Comparison of ENCODE assay signal across 19 cellular contexts in genomic region chr10:61847087-61847486, GRCh38. TPM values are rescaled to one million over a fixed set of nuclear protein-coding genes. Genes with fewer than 3 reads are reported as not detected.
DNase-seq lines count a peak whose midpoint lies in the region; ATAC-seq, FAIRE-seq and TF ChIP-seq lines count a peak whose summit lies in the region.
"Had no signal": no experiment of that assay in that cellular context is flagged by ENCODE, and none has a peak within 500 bp of the region (broad histone marks: within the 10 kb centered on the region; RNA-seq: fewer than 3 reads in every experiment).

No MANE protein-coding gene starts in this region.

- TF ChIP-seq CTCF in natural killer cell (IDR thresholded peaks at IDR 0.05) (no peak), Panc1 (IDR thresholded peaks at IDR 0.05) (no peak), endothelial cell of umbilical vein (IDR thresholded peaks at IDR 0.05; ENCODE audit: extremely low read depth in 1 of 2, insufficient read depth in 1 of 2, low read depth in 1 of 2, low read length in 2 of 2) (no peak), osteoblast (IDR thresholded peaks at IDR 0.05; ENCODE audit: extremely low read depth, low read depth, low read length) (no peak), progenitor cell of endocrine pancreas (IDR thresholded peaks at IDR 0.05; ENCODE audit: unreplicated experiment) (no peak)

- no peak overlapping the region for H3K4me3 ChIP-seq in Panc1 (ENCODE audit: low read depth in 2 of 2, low read length in 2 of 2)
- H3K4me3 ChIP-seq in endothelial cell of umbilical vein (replicated peaks in 1 of 3; ENCODE audit: insufficient read depth in 1 of 3, low read depth in 1 of 3, low read length in 3 of 3), result no peak overlapping the region
- no peak overlapping the region for H3K4me3 ChIP-seq in osteoblast (ENCODE audit: insufficient read depth, low read length)
- H3K4me3 ChIP-seq: A549, SJCRH30 had no signal

- no peak for TF ChIP-seq POLR2A in endothelial cell of umbilical vein (IDR thresholded peaks at IDR 0.05; ENCODE audit: low read depth, low read length)

- H4K20me1 ChIP-seq in endothelial cell of umbilical vein (replicated peaks; ENCODE audit: control insufficient read depth, extremely low read depth, insufficient read depth, low read length) (no peaks in the 10 kb centered on the region), osteoblast (ENCODE audit: insufficient read depth, low read length) (no peaks in the 10 kb centered on the region)

- CTCF ChIA-PET in Panc1 (lab: Charles Lee), result no interaction called here
- CTCF ChIA-PET in endothelial cell of umbilical vein (lab: Charles Lee), result interaction anchor here (0.9 to 1.0 kb wide), 3 partner anchors 9 to 50 kb away, joined by 3 to 6 read pairs (median 4); no protein-coding TSS in a partner anchor

- no TSS peak for BruUV-seq in Panc1 (replicated peaks; lab: Mats Ljungman, UMichigan)
- BruUV-seq in endothelial cell of umbilical vein (replicated peaks; lab: Mats Ljungman, UMichigan), result no TSS peak

- FAIRE-seq in endothelial cell of umbilical vein (lab: Jason Lieb, UNC), result no peak
- FAIRE-seq: A549, H54 had no signal

- dilution Hi-C loops in endothelial cell of umbilical vein (cut with MboI; ENCODE audit: extremely low pct_ligation_motif_present, low sequenced_read_pairs), result no loop called here

- H3K9me1 ChIP-seq in endothelial cell of umbilical vein (replicated peaks; ENCODE audit: control insufficient read depth, extremely low read depth, insufficient read depth, low read length), result no peaks in the 10 kb centered on the region

- no peak overlapping the region for H3K9ac ChIP-seq in endothelial cell of umbilical vein (replicated peaks; ENCODE audit: extremely low read depth, insufficient read depth, low read length)

- H3K4me1 ChIP-seq in Panc1 (ENCODE audit: control insufficient read depth, insufficient read depth, low read length) (no peaks in the 10 kb centered on the region; the same call in 1 of the 2 replicates), endothelial cell of umbilical vein (ENCODE audit: control insufficient read depth, extremely low read depth, insufficient read depth, low read length) (no peaks in the 10 kb centered on the region), osteoblast (ENCODE audit: insufficient read depth, low read length) (peaks cover 16% of the 10 kb centered on the region)

- H3K4me2 ChIP-seq in endothelial cell of umbilical vein (ENCODE audit: insufficient read depth, low read length) (no peak overlapping the region), osteoblast (ENCODE audit: insufficient read depth, low read length) (no peak overlapping the region)
- H3K4me2 ChIP-seq: A549 had no signal

- in situ Hi-C loops in Panc1 (cut with HindIII; ENCODE audit: low pct_unique_long_range_greater_than_20kb, low sequenced_read_pairs), result no loop called here

- no peaks in the 10 kb centered on the region for H3K36me3 ChIP-seq in Panc1 (ENCODE audit: control insufficient read depth, insufficient read depth, low read length)
- no peaks in the 10 kb centered on the region for H3K36me3 ChIP-seq in endothelial cell of umbilical vein (ENCODE audit: control insufficient read depth in 2 of 2, extremely low read depth in 1 of 2, insufficient read depth in 2 of 2, low read length in 2 of 2)
- H3K36me3 ChIP-seq in osteoblast (ENCODE audit: insufficient read depth, low read length), result no peaks in the 10 kb centered on the region
- H3K36me3 ChIP-seq: SJCRH30 had no signal

- H3K27me3 Mint-ChIP-seq in natural killer cell (ENCODE audit: low read depth in 2 of 2) (no peaks in the 10 kb centered on the region), progenitor cell of endocrine pancreas (no peaks in the 10 kb centered on the region)
- H3K27me3 Mint-ChIP-seq in natural killer cell treated with Interleukin-12 subunit alpha and Interleukin-12 subunit beta and Interleukin-15 and Interleukin-18, amount 100 ng/mL, for 72 hours, result no peaks in the 10 kb centered on the region

- intact Hi-C loops in natural killer cell (cut with micrococcal nuclease), result no loop called here
- intact Hi-C loops in Panc1 (cut with micrococcal nuclease; ENCODE audit: unreplicated experiment), result no loop called here
- intact Hi-C loops in endothelial cell of umbilical vein (cut with micrococcal nuclease), result no loop called here
- intact Hi-C loops in posterior vena cava (cut with DNase I), result no loop called here

- H3K79me2 ChIP-seq in endothelial cell of umbilical vein (ENCODE audit: control insufficient read depth, insufficient read depth, low read length) (no peaks in the 10 kb centered on the region), osteoblast (ENCODE audit: insufficient read depth, low read length) (no peaks in the 10 kb centered on the region)

- no peaks in the 10 kb centered on the region for H3K27me3 ChIP-seq in Panc1 (ENCODE audit: control insufficient read depth, insufficient read depth, low read length)
- H3K27me3 ChIP-seq in endothelial cell of umbilical vein (ENCODE audit: control insufficient read depth in 2 of 2, insufficient read depth in 2 of 2, low read length in 2 of 2), result no peaks in the 10 kb centered on the region
- no peaks in the 10 kb centered on the region for H3K27me3 ChIP-seq in osteoblast (ENCODE audit: insufficient read depth, low read length)
- H3K27me3 ChIP-seq: SJCRH30 had no signal

- no peak overlapping the region for H3K4me3 Mint-ChIP-seq in natural killer cell
- H3K4me3 Mint-ChIP-seq in natural killer cell treated with Interleukin-12 subunit alpha and Interleukin-12 subunit beta and Interleukin-15 and Interleukin-18, amount 100 ng/mL, for 72 hours, result no peak overlapping the region
- H3K4me3 Mint-ChIP-seq in progenitor cell of endocrine pancreas (ENCODE audit: low read depth), result no peak overlapping the region

- no peak overlapping the region for H2AFZ ChIP-seq in endothelial cell of umbilical vein (ENCODE audit: low read depth, low read length)
- peak overlapping the region; percentile 18 for H2AFZ ChIP-seq in osteoblast (ENCODE audit: low read length)

- no peaks in the 10 kb centered on the region for H3K9me3 Mint-ChIP-seq in natural killer cell
- peaks cover 3% of the 10 kb centered on the region for H3K9me3 Mint-ChIP-seq in natural killer cell treated with Interleukin-12 subunit alpha and Interleukin-12 subunit beta and Interleukin-15 and Interleukin-18, amount 100 ng/mL, for 72 hours
- no peaks in the 10 kb centered on the region for H3K9me3 Mint-ChIP-seq in progenitor cell of endocrine pancreas (ENCODE audit: low read depth)

- H3K27ac Mint-ChIP-seq in natural killer cell (peak overlapping the region in 1 of 2 donors; percentile 22), progenitor cell of endocrine pancreas (no peak overlapping the region)
- peak overlapping the region in 1 of 2 donors; percentile 14 for H3K27ac Mint-ChIP-seq in natural killer cell treated with Interleukin-12 subunit alpha and Interleukin-12 subunit beta and Interleukin-15 and Interleukin-18, amount 100 ng/mL, for 72 hours

- peaks cover 10 to 11% of the 10 kb centered on the region in 2 donors for H3K4me1 Mint-ChIP-seq in natural killer cell
- H3K4me1 Mint-ChIP-seq in natural killer cell treated with Interleukin-12 subunit alpha and Interleukin-12 subunit beta and Interleukin-15 and Interleukin-18, amount 100 ng/mL, for 72 hours (ENCODE audit: low read depth in 2 of 2), result peaks cover 5 to 12% of the 10 kb centered on the region in 2 donors
- no peaks in the 10 kb centered on the region for H3K4me1 Mint-ChIP-seq in progenitor cell of endocrine pancreas (ENCODE audit: low read depth)

- H3K36me3 Mint-ChIP-seq in natural killer cell (no peaks in the 10 kb centered on the region), progenitor cell of endocrine pancreas (ENCODE audit: insufficient read depth) (no peaks in the 10 kb centered on the region)
- no peaks in the 10 kb centered on the region for H3K36me3 Mint-ChIP-seq in natural killer cell treated with Interleukin-12 subunit alpha and Interleukin-12 subunit beta and Interleukin-15 and Interleukin-18, amount 100 ng/mL, for 72 hours

- ATAC-seq in natural killer cell, result peak in 2 of 3 donors; percentile 35 to 55
- no peak for ATAC-seq in natural killer cell treated with Interleukin-12 subunit alpha and Interleukin-12 subunit beta and Interleukin-15 and Interleukin-18, amount 100 ng/mL, for 72 hours
- no peak for ATAC-seq in Panc1
- ATAC-seq: A549 had no signal

- DNase-seq in natural killer cell (no peak), Panc1 (ENCODE audit: low read depth, low spot score) (no peak), endothelial cell of umbilical vein (ENCODE audit: low read depth, low spot score) (peak; percentile 19), osteoblast (ENCODE audit: insufficient read length, low spot score, missing footprints) (no peak), posterior vena cava (ENCODE audit: low spot score) (no peak), C1 segment of cervical spinal cord (lab: John Stamatoyannopoulos, UW) (no peak), progenitor cell of endocrine pancreas (ENCODE audit: low spot score, unreplicated experiment) (no peak)
- DNase-seq in natural killer cell treated with Interleukin-12 subunit alpha and Interleukin-12 subunit beta and Interleukin-15 and Interleukin-18, amount 100 ng/mL, for 72 hours (ENCODE audit: low spot score), result no peak
- DNase-seq: DMS153, Karpas-422, NCI-H1417, NCI-H2029, NCI-H2171 treated with DMSO at 0.1 percent for 48 hours, NCI-H748 treated with DMSO at 0.1 percent for 48 hours, SJCRH30 had no signal

- POLR2A ChIA-PET in Panc1 (lab: Charles Lee), result interaction anchor here (0.7 kb wide), 1 partner anchor 26 kb away, joined by 4 read pairs; no protein-coding TSS in a partner anchor
- POLR2A ChIA-PET in endothelial cell of umbilical vein (lab: Charles Lee), result no interaction called here

- H3K9me3 ChIP-seq in Panc1 (ENCODE audit: control insufficient read depth, insufficient read depth, low read depth, low read length) (no peaks in the 10 kb centered on the region; the same call in 1 of the 2 replicates), endothelial cell of umbilical vein (replicated peaks; ENCODE audit: control insufficient read depth, insufficient read depth, low read length) (no peaks in the 10 kb centered on the region), osteoblast (ENCODE audit: low read depth, low read length) (no peaks in the 10 kb centered on the region)
- H3K9me3 ChIP-seq: A549, SJCRH30 had no signal

- H3K27ac ChIP-seq in Panc1 (ENCODE audit: low read length) (peak overlapping the region; percentile 18; the same call in 1 of the 2 replicates), endothelial cell of umbilical vein (ENCODE audit: insufficient read depth, low read depth, low read length) (no peak overlapping the region), osteoblast (ENCODE audit: low read depth, low read length) (no peak overlapping the region)
- H3K27ac ChIP-seq: A549, C4-2B, RWPE1, SJCRH30 had no signal

RNA-seq across cellular contexts. Expression of gene ARID5B, which starts 54.4 kb away (rescaled TPM):
- 10 to 100 TPM; 22.3 to 44.3 (median 31.3) TPM for total RNA-seq in natural killer cell
- total RNA-seq in natural killer cell treated with Interleukin-12 subunit alpha and Interleukin-12 subunit beta and Interleukin-15 and Interleukin-18, amount 100 ng/mL, for 72 hours, result 10 to 100 TPM; 46.1 to 51.7 TPM
- total RNA-seq in Panc1 (2021; ENCODE audit: unreplicated experiment), result 22.7 TPM
- 7.6 TPM for polyA plus RNA-seq in Panc1 (2012; ENCODE audit: insufficient read length)
- total RNA-seq in endothelial cell of umbilical vein, result 7.0 and 8.9 TPM in 2 replicates
- polyA plus RNA-seq in endothelial cell of umbilical vein, result 5.6 and 6.2 TPM in 2 replicates
- 5.0 TPM in 2 replicates for polyA plus RNA-seq in endothelial cell of umbilical vein (2011; cell fraction: cytosol; rRNA removed)
- 9.5 and 13.1 TPM in 2 replicates for polyA plus RNA-seq in endothelial cell of umbilical vein (2011; cell fraction: nucleus; rRNA removed)
- polyA plus RNA-seq in endothelial cell of umbilical vein (2012), result 2.5 and 4.6 TPM in 2 replicates
- polyA minus RNA-seq in endothelial cell of umbilical vein, result 17.0 and 23.2 TPM in 2 replicates
- 14.1 TPM for polyA minus RNA-seq in endothelial cell of umbilical vein (2011; cell fraction: cytosol; rRNA and poly(A)+ RNA removed)
- 33.5 and 35.0 TPM in 2 replicates for polyA minus RNA-seq in endothelial cell of umbilical vein (2011; cell fraction: nucleus; rRNA and poly(A)+ RNA removed)
- total RNA-seq in osteoblast, result 88.4 and 94.1 TPM in 2 replicates
- 10 to 100 TPM; 75.0 to 96.1 TPM for total RNA-seq in posterior vena cava
- total RNA-seq in progenitor cell of endocrine pancreas, result 19.7 and 22.5 TPM in 2 replicates

Comparison
In these comparisons a context has a peak if more than half of its experiments do, and no peak if none do; other contexts are left out.
1. ATAC-seq: peak in natural killer cell (2 of 3); none in natural killer cell treated with Interleukin-12 subunit alpha and Interleukin-12 subunit beta and Interleukin-15 and Interleukin-18, amount 100 ng/mL, for 72 hours (0 of 2) and Panc1 (single experiment).